In the genomic region with DNA sequence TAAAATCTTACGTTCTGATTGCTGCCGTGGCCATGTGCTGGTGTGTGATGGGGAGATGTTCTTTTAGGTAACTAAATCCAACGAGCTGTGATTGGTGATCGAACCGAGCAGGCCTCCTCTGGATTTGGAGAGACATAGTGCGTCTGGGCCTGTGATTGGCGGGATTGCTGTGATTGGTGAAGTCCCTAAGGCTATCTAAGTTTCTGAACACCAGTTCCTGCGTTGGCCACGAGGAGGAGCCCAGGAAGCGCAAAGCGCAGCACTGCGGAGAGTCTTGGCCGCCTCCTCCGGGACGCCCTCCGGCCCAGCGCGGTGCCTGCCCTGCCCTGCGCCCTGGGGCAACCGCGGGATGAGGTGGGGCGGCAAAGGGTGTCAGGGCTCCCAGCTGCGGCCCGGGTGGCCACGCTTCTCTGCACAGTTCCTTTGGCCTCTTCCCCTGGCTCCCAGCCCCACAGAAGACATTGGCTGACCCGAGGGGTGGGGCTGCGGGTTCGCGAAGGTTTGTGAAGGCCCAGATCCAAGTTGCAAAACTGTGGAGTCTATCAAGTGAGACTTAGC, we compare ENCODE assay signal across 1 cellular context.
TF ChIP-seq lines count a peak whose summit lies in the region.

No MANE protein-coding gene starts in this region.

TF ChIP-seq in SK-N-SH treated with all-trans-retinoic acid at 6 μM for 48 hours, 23 proteins besides CTCF, POLR2A, EP300 and RAD21 (continued from another document):
- TF ChIP-seq, protein P1, sequence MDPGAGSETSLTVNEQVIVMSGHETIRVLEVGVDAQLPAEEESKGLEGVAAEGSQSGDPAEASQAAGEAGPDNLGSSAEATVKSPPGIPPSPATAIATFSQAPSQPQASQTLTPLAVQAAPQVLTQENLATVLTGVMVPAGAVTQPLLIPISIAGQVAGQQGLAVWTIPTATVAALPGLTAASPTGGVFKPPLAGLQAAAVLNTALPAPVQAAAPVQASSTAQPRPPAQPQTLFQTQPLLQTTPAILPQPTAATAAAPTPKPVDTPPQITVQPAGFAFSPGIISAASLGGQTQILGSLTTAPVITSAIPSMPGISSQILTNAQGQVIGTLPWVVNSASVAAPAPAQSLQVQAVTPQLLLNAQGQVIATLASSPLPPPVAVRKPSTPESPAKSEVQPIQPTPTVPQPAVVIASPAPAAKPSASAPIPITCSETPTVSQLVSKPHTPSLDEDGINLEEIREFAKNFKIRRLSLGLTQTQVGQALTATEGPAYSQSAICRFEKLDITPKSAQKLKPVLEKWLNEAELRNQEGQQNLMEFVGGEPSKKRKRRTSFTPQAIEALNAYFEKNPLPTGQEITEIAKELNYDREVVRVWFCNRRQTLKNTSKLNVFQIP (CRISPR knock-in tag; IDR thresholded peaks at IDR 0.05; ENCODE audit: borderline replicate concordance, low read depth) = no peak
- TF ChIP-seq ZC3H10 (CRISPR knock-in tag; IDR thresholded peaks at IDR 0.05) (no peak), ZFP30 (CRISPR knock-in tag; IDR thresholded peaks at IDR 0.05) (no peak), RARB (CRISPR knock-in tag; IDR thresholded peaks at IDR 0.05) (no peak), TOX (CRISPR knock-in tag; IDR thresholded peaks at IDR 0.05; ENCODE audit: borderline replicate concordance) (no peak), OSR1 (CRISPR knock-in tag; IDR thresholded peaks at IDR 0.05) (no peak), TCF4 (CRISPR knock-in tag; IDR thresholded peaks at IDR 0.05; ENCODE audit: borderline replicate concordance) (no peak), GLIS3 (CRISPR knock-in tag; IDR thresholded peaks at IDR 0.05) (no peak), ESRRG (CRISPR knock-in tag; IDR thresholded peaks at IDR 0.05) (no peak), CSDC2 (CRISPR knock-in tag; IDR thresholded peaks at IDR 0.05) (no peak)
